8 cellular contexts compared by ENCODE assay signal in genomic region chr14:104137297-104138097, GRCh38. TPM values are rescaled to one million over a fixed set of nuclear protein-coding genes. Genes with fewer than 3 reads are reported as not detected.
DNase-seq lines count a peak whose midpoint lies in the region; ATAC-seq and TF ChIP-seq lines count a peak whose summit lies in the region.

No MANE protein-coding gene starts in this region.

- no peak overlapping the region for H3K27ac Mint-ChIP-seq in HFFc6

- H3K4me3 ChIP-seq in BE2C (ENCODE audit: low read depth, low read length) (peak overlapping the region; percentile 87), Peyer's patch (peak overlapping the region; percentile 27 to 52 (median 50)), gastroesophageal sphincter (peak overlapping the region; percentile 31 to 57), ovary (peak overlapping the region; percentile 37), tibial artery (peak overlapping the region; percentile 39 to 51)

- H3K4me1 ChIP-seq in BE2C (peaks cover 9% of the 10 kb centered on the region), Peyer's patch (peaks cover 0 to 25% (median 15%) of the 10 kb centered on the region in 4 donors), gastroesophageal sphincter (peaks cover 0 to 46% (median 23%) of the 10 kb centered on the region in 3 donors), ovary (ENCODE audit: insufficient read depth) (peaks cover 17% of the 10 kb centered on the region), tibial artery (peaks cover 0 to 45% (median 34%) of the 10 kb centered on the region in 4 donors)

- no peaks in the 10 kb centered on the region for H3K9me3 Mint-ChIP-seq in HFFc6

- WGBS in gastroesophageal sphincter (ENCODE audit: low coverage in 1 of 2), 2 donors, result 7% methylated on average over 3 of the region's 88 CpGs; no CpG with 5 or more reads in 1 of the 2 donors
- WGBS in ovary, 3 donors, result 0 to 1% (median 0%) methylated on average over 43 to 88 of the region's 88 CpGs

- H3K27me3 Mint-ChIP-seq in HFFc6 (ENCODE audit: insufficient read depth), result peaks cover 23% of the 10 kb centered on the region

- TF ChIP-seq EP300 in gastroesophageal sphincter (IDR thresholded peaks at IDR 0.05) (no peak), ovary (IDR thresholded peaks at IDR 0.05) (no peak)

- DNase-seq in BE2C (peak; percentile 88), HFFc6 (no peak), Peyer's patch (peak; percentile 26 to 81 (median 73)), ovary (peak; percentile 37 to 80 (median 70)), tibial artery (peak; percentile 46 to 67)
- peak; percentile 36 for DNase-seq in activated gamma-delta T cell treated with anti-CD3 and anti-CD28 coated beads, Interleukin-2, amount 50 U/mL, for 16 hours (ENCODE audit: low read depth)

- H3K36me3 ChIP-seq in BE2C (peaks cover 30% of the 10 kb centered on the region), Peyer's patch (no peaks in the 10 kb centered on the region), gastroesophageal sphincter (no peaks in the 10 kb centered on the region), ovary (no peaks in the 10 kb centered on the region), tibial artery (no peaks in the 10 kb centered on the region)

- peak overlapping the region in 1 of 4 donors; percentile 4 for H3K27ac ChIP-seq in Peyer's patch
- peak overlapping the region in 3 of 4 donors; percentile 34 to 61 (median 38) for H3K27ac ChIP-seq in gastroesophageal sphincter
- no peak overlapping the region for H3K27ac ChIP-seq in ovary
- no peak overlapping the region for H3K27ac ChIP-seq in tibial artery

- no peaks in the 10 kb centered on the region for H3K36me3 Mint-ChIP-seq in HFFc6 (ENCODE audit: low read depth)

- H3K27me3 ChIP-seq in BE2C (no peaks in the 10 kb centered on the region), Peyer's patch (peaks cover 0 to 37% of the 10 kb centered on the region in 2 donors), gastroesophageal sphincter (peaks cover 84% of the 10 kb centered on the region), ovary (no peaks in the 10 kb centered on the region), tibial artery (peaks cover 0 to 92% of the 10 kb centered on the region in 2 donors)

- no peaks in the 10 kb centered on the region for H3K4me1 Mint-ChIP-seq in HFFc6 (ENCODE audit: low read depth)

- peak; percentile 57 for TF ChIP-seq CTCF in BE2C (IDR thresholded peaks at IDR 0.05; ENCODE audit: low read depth, low read length)
- TF ChIP-seq CTCF in HFFc6 (IDR thresholded peaks at IDR 0.05), result peak; percentile 94
- peak; percentile 23 to 92 (median 86) for TF ChIP-seq CTCF in Peyer's patch (IDR thresholded peaks at IDR 0.05)
- TF ChIP-seq CTCF in gastroesophageal sphincter (IDR thresholded peaks at IDR 0.05), result peak in 3 of 4 experiments; percentile 79 to 91 (median 89)
- TF ChIP-seq CTCF in ovary (IDR thresholded peaks at IDR 0.05), result peak; percentile 77 to 96 (median 92)
- peak; percentile 72 to 74 for TF ChIP-seq CTCF in tibial artery (IDR thresholded peaks at IDR 0.05)

- ATAC-seq in gastroesophageal sphincter (peak; percentile 79), HG03439 (IDR thresholded peaks at IDR 0.05; ENCODE audit: unreplicated experiment) (no peak)

- no peak for TF ChIP-seq POLR2A in Peyer's patch (IDR thresholded peaks at IDR 0.05)
- TF ChIP-seq POLR2A in gastroesophageal sphincter (IDR thresholded peaks at IDR 0.05), result no peak
- no peak for TF ChIP-seq POLR2A in ovary (IDR thresholded peaks at IDR 0.05)

- intact Hi-C loops in ovary (cut with DNase I), result loop anchor here (2.0 to 10.0 kb wide), 5 partner anchors 63 to 505 kb away; no protein-coding TSS in a partner anchor
- intact Hi-C loops in tibial artery (cut with DNase I; ENCODE audit: low total_unique reads), result loop anchor here (5.0 kb wide), 1 partner anchor 500 kb away; no protein-coding TSS in a partner anchor

- H3K4me3 Mint-ChIP-seq in HFFc6, result no peak overlapping the region

- H3K9me3 ChIP-seq in BE2C (no peaks in the 10 kb centered on the region), Peyer's patch (no peaks in the 10 kb centered on the region), gastroesophageal sphincter (no peaks in the 10 kb centered on the region), ovary (no peaks in the 10 kb centered on the region), tibial artery (no peaks in the 10 kb centered on the region)

RNA-seq across cellular contexts. Expression of gene KIF26A, which starts 0.9 kb away (rescaled TPM):
- polyA plus RNA-seq in BE2C (2012; ENCODE audit: insufficient read depth, insufficient read length, low read depth), result 87.1 TPM
- under 1 TPM in 2 of 6 experiments, not detected in 4; 0.07 to 0.09 TPM for total RNA-seq in HFFc6 (2021; fragmentation: NEBNext Ultra II Directional; extraction: Animal tissue kit (Norgen Biotek cat#: 25700))
- total RNA-seq in Peyer's patch, result 1 to 10 TPM in 3 of 4 donors, under 1 TPM in 1; 0.53 to 5.8 (median 1.6) TPM
- total RNA-seq in gastroesophageal sphincter, result 1 to 10 TPM; 2.2 to 6.9 (median 2.9) TPM
- 10 to 100 TPM in 3 of 7 donors, 1 to 10 TPM in 4; 1.4 to 16.8 (median 6.4) TPM for total RNA-seq in ovary
- 1 to 10 TPM in 1 of 2 donors, under 1 TPM in 1; 0.32 to 5.3 TPM for polyA plus RNA-seq in ovary

RNA-seq across cellular contexts. Expression of gene ASPG, which starts 52.0 kb away (rescaled TPM):
- polyA plus RNA-seq in BE2C (2012; ENCODE audit: insufficient read depth, insufficient read length, low read depth), result not detected
- total RNA-seq in HFFc6 (2021; fragmentation: NEBNext Ultra II Directional; extraction: Animal tissue kit (Norgen Biotek cat#: 25700)), result not detected
- total RNA-seq in Peyer's patch (1 to 10 TPM in 3 of 4 donors, not detected in 1; 1.2 to 7.4 (median 2.3) TPM), gastroesophageal sphincter (1 to 10 TPM in 1 of 4 donors, under 1 TPM in 1, not detected in 2; 0.13 to 1.1 TPM), ovary (10 to 100 TPM; 10.5 to 28.8 (median 19.8) TPM)
- 10 to 100 TPM in 1 of 2 donors, under 1 TPM in 1; 0.45 to 11.0 TPM for polyA plus RNA-seq in ovary

Comparison
In these comparisons a context has a peak if more than half of its experiments do, and no peak if none do; other contexts are left out.
1. H3K4me3 ChIP-seq: peak in every context shown above with its lines; median percentile 87 in BE2C; 50 in Peyer's patch; 45 in tibial artery; 44 in gastroesophageal sphincter; 37 in ovary.
2. H3K27ac ChIP-seq: peak in gastroesophageal sphincter (3 of 4); none in ovary (0 of 2) and tibial artery (0 of 2).
3. Peak in every context shown above with its lines, with median percentiles within 50 percentile points of each other: CTCF ChIP-seq.